ENCODE assay signal across 8 cellular contexts in the genomic region with DNA sequence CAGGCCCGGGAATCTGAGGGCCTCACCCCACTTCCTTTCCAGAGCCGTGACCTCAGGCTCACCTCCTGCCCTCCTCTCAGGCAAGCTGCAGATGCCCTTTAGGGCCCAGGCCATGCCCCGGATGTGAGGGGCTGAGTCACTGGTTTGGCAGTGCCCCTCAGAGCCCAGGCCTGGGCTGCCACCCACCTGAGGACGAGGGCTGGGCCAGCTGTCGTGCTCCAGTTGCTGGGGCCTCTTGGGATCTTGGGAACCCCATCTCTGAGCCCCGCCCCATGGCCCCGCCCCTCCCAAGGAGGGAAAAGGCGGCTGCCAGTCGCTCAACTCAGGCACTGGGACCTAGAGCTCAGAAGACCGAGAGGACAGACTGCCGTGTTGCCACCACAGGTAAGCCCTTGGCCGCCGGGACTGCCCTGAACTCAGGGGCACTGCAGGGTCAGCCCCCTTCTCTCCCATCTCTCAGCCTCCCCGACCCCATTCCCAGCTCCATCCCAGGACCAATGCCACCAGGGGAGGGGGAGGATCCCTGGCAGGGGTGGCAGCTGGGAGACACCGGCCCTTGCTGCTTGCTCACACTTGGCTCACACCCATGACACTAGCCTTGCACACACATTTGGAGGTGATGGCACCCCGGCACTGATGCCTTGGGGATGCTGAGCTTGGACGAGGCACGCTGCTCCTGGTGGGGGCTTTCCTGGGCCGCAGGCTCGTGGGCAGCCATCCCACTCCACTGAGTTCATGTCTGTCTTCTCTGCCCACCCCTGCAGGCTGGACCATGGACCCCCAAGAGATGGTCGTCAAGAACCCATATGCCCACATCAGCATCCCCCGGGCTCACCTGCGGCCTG. TPM values are rescaled to one million over a fixed set of nuclear protein-coding genes. Genes with fewer than 3 reads are reported as not detected.
DNase-seq lines count a peak whose midpoint lies in the region; ATAC-seq and TF ChIP-seq lines count a peak whose summit lies in the region.

A gene with protein sequence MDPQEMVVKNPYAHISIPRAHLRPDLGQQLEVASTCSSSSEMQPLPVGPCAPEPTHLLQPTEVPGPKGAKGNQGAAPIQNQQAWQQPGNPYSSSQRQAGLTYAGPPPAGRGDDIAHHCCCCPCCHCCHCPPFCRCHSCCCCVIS (plus strand): TSS at position 325 of the 845 bp plus-strand sequence. CDS start 448 bp downstream, at position 773.

- peak within 1 kb of the TSS; percentile 72 for H3K4me3 Mint-ChIP-seq in activated CD8-positive, alpha-beta memory T cell treated with anti-CD3 and anti-CD28 coated beads, Interleukin-2, amount 10 ng/mL, durations not matched to agents 7 days and 5 days

- no peak for TF ChIP-seq CTCF in left lung (IDR thresholded peaks at IDR 0.05)

- CTCF ChIA-PET in activated CD8-positive, alpha-beta memory T cell treated with anti-CD3 and anti-CD28 coated beads, Interleukin-2, amount 10 ng/mL, durations not matched to agents 7 days and 5 days (lab: Charles Lee), result interaction anchor here (0.8 to 6.8 kb wide), 11 partner anchors 14 to 178 kb away, joined by 3 to 110 read pairs (median 5); a partner anchor contains a TSS

- H3K27ac Mint-ChIP-seq in activated CD8-positive, alpha-beta memory T cell treated with anti-CD3 and anti-CD28 coated beads, Interleukin-2, amount 10 ng/mL, durations not matched to agents 7 days and 5 days, result peak within 1 kb of the TSS; percentile 72
- peak within 1 kb of the TSS; percentile 55 to 57 for H3K27ac Mint-ChIP-seq in activated naive CD4-positive, alpha-beta T cell treated with anti-CD3 and anti-CD28 coated beads, Interleukin-2, amount 50 U/mL, for 72 hours

- H3K36me3 Mint-ChIP-seq in activated CD8-positive, alpha-beta memory T cell treated with anti-CD3 and anti-CD28 coated beads, Interleukin-2, amount 10 ng/mL, durations not matched to agents 7 days and 5 days, result no peaks in the 10 kb centered on the region
- H3K36me3 Mint-ChIP-seq in activated naive CD4-positive, alpha-beta T cell treated with anti-CD3 and anti-CD28 coated beads, Interleukin-2, amount 50 U/mL, for 72 hours, result no peaks in the 10 kb centered on the region

- DNase-seq in activated CD8-positive, alpha-beta memory T cell treated with anti-CD3 and anti-CD28 coated beads, Interleukin-2, amount 10 ng/mL, durations not matched to agents 7 days and 5 days, result peak; percentile 66
- no peak for DNase-seq in activated CD8-positive, alpha-beta memory T cell treated with anti-CD3 and anti-CD28 coated beads for 24 hours
- DNase-seq in activated naive CD4-positive, alpha-beta T cell treated with anti-CD3 and anti-CD28 coated beads, Interleukin-2, amount 50 U/mL, for 72 hours (ENCODE audit: low spot score in 2 of 2), result no peak
- DNase-seq in left lung (peak in 1 of 2 donors; percentile 86), NCI-H2107 (lab: John Stamatoyannopoulos, UW) (no peak), 8988T (no peak)
- no peak for DNase-seq in stimulated activated CD8-positive, alpha-beta memory T cell treated with anti-CD3 and anti-CD28 coated beads, Interleukin-4, amount 100 ng/mL, for 48 hours

- H3K4me3 ChIP-seq in left lung (peak within 1 kb of the TSS; percentile 47 to 70), thymus (ENCODE audit: low read length) (peak within 1 kb of the TSS; percentile 68)

- H3K9me3 Mint-ChIP-seq in activated CD8-positive, alpha-beta memory T cell treated with anti-CD3 and anti-CD28 coated beads, Interleukin-2, amount 10 ng/mL, durations not matched to agents 7 days and 5 days (ENCODE audit: low read depth), result no peaks in the 10 kb centered on the region
- no peaks in the 10 kb centered on the region for H3K9me3 Mint-ChIP-seq in activated naive CD4-positive, alpha-beta T cell treated with anti-CD3 and anti-CD28 coated beads, Interleukin-2, amount 50 U/mL, for 72 hours

- WGBS in thymus, result 57% methylated on average over 23 of the region's 23 CpGs

- no peaks in the 10 kb centered on the region for H3K9me3 ChIP-seq in left lung
- H3K9me3 ChIP-seq in thymus (ENCODE audit: control insufficient read depth), result no peaks in the 10 kb centered on the region

- peaks cover 18% of the 10 kb centered on the region for H3K4me1 Mint-ChIP-seq in activated CD8-positive, alpha-beta memory T cell treated with anti-CD3 and anti-CD28 coated beads, Interleukin-2, amount 10 ng/mL, durations not matched to agents 7 days and 5 days

- H3K27me3 ChIP-seq in left lung (peaks cover 0 to 53% of the 10 kb centered on the region in 2 donors), thymus (ENCODE audit: control insufficient read depth, insufficient read depth) (peaks cover 25% of the 10 kb centered on the region)

- peaks cover 12 to 47% of the 10 kb centered on the region in 2 donors for H3K4me1 ChIP-seq in left lung
- H3K4me1 ChIP-seq in thymus (ENCODE audit: control insufficient read depth, insufficient read depth, low read length), result peaks cover 17% of the 10 kb centered on the region

- H3K27me3 Mint-ChIP-seq in activated CD8-positive, alpha-beta memory T cell treated with anti-CD3 and anti-CD28 coated beads, Interleukin-2, amount 10 ng/mL, durations not matched to agents 7 days and 5 days, result no peaks in the 10 kb centered on the region

- H3K36me3 ChIP-seq in left lung, result no peaks in the 10 kb centered on the region
- no peaks in the 10 kb centered on the region for H3K36me3 ChIP-seq in thymus (ENCODE audit: control insufficient read depth, insufficient read depth)

- intact Hi-C loops in left lung (cut with DNase I), result no loop called here

- peak within 1 kb of the TSS; percentile 86 to 90 for H3K27ac ChIP-seq in left lung
- H3K27ac ChIP-seq in thymus (ENCODE audit: low read depth), result no peak within 1 kb of the TSS

- ATAC-seq in activated CD8-positive, alpha-beta memory T cell treated with anti-CD3 and anti-CD28 coated beads, Interleukin-2, amount 10 ng/mL, durations not matched to agents 7 days and 5 days, result no peak
- ATAC-seq in activated naive CD4-positive, alpha-beta T cell treated with anti-CD3 and anti-CD28 coated beads, Interleukin-2, amount 50 U/mL, for 72 hours, result no peak
- no peak for ATAC-seq in left lung

RNA-seq across cellular contexts. Expression of the gene that starts here (rescaled TPM):
- under 1 TPM; 0.53 to 0.89 TPM for total RNA-seq in activated CD8-positive, alpha-beta memory T cell treated with anti-CD3 and anti-CD28 coated beads, Interleukin-2, amount 10 ng/mL, durations not matched to agents 7 days and 5 days
- under 1 TPM; 0.34 to 0.64 TPM for total RNA-seq in activated naive CD4-positive, alpha-beta T cell treated with anti-CD3 and anti-CD28 coated beads, Interleukin-2, amount 50 U/mL, for 72 hours
- total RNA-seq in left lung, result under 1 TPM; 0.44 to 0.50 TPM
- 2.8 TPM for polyA plus RNA-seq in thymus

Comparison
In these comparisons a context has a peak if more than half of its experiments do, and no peak if none do; other contexts are left out.
1. Peak in DNase-seq in activated CD8-positive, alpha-beta memory T cell treated with anti-CD3 and anti-CD28 coated beads, Interleukin-2, amount 10 ng/mL, durations not matched to agents 7 days and 5 days; RNA of the gene not detected or under 1 TPM.